Comparison of ENCODE assay signal across 8 cellular contexts in genomic region chr7:106176414-106177294, GRCh38.
DNase-seq lines count a peak whose midpoint lies in the region; ATAC-seq and TF ChIP-seq lines count a peak whose summit lies in the region.

No MANE protein-coding gene starts in this region.

- 13% methylated on average over 11 of the region's 11 CpGs for WGBS in smooth muscle cell (ENCODE audit: low lambda C conversion rate)

- H3K27me3 ChIP-seq in smooth muscle cell (ENCODE audit: low read depth) = no peaks in the 10 kb centered on the region

- ATAC-seq in GM21825 (IDR thresholded peaks at IDR 0.05; ENCODE audit: unreplicated experiment) = peak; percentile 45

- H3K36me3 ChIP-seq in smooth muscle cell (ENCODE audit: low read depth) = no peaks in the 10 kb centered on the region

- no peak overlapping the region for H2AFZ ChIP-seq in smooth muscle cell (ENCODE audit: low read depth)

- in situ Hi-C loops in astrocyte of the spinal cord (cut with HindIII; ENCODE audit: low sequenced_read_pairs) = no loop called here

- H3K4me1 ChIP-seq in smooth muscle cell (ENCODE audit: low read depth) = peaks cover 3% of the 10 kb centered on the region

- no peaks in the 10 kb centered on the region for H3K9me3 ChIP-seq in smooth muscle cell (replicated peaks; ENCODE audit: low read depth)

- DNase-seq in DMS 273 (lab: John Stamatoyannopoulos, UW; ENCODE audit: unreplicated experiment) (peak; percentile 93), NCI-H1417 (lab: John Stamatoyannopoulos, UW) (peak; percentile 78 to 89 (median 80)), T1000 (lab: John Stamatoyannopoulos, UW) (peak; percentile 61), astrocyte of the spinal cord (ENCODE audit: low read depth, low spot score) (peak; percentile 80), iPS DF 4.7 (ENCODE audit: extremely low read depth, low spot score) (peak; percentile 81), smooth muscle cell (lab: John Stamatoyannopoulos, UW; ENCODE audit: unreplicated experiment) (peak; percentile 52), NOMO-1 (lab: John Stamatoyannopoulos, UW; ENCODE audit: unreplicated experiment in 2 of 2) (no peak)

- H3K79me2 ChIP-seq in smooth muscle cell (ENCODE audit: low read depth) = no peaks in the 10 kb centered on the region

- H3K4me2 ChIP-seq in smooth muscle cell = no peak overlapping the region

- TF ChIP-seq CTCF in astrocyte of the spinal cord (IDR thresholded peaks at IDR 0.05; ENCODE audit: low read depth, low read length) (peak; percentile 97), smooth muscle cell (IDR thresholded peaks at IDR 0.05; ENCODE audit: borderline replicate concordance, insufficient read depth, poor library complexity, severe bottlenecking) (peak; percentile 95)

- no peak overlapping the region for H3K27ac ChIP-seq in smooth muscle cell (ENCODE audit: low read depth)

- no peak overlapping the region for H3K9ac ChIP-seq in smooth muscle cell (ENCODE audit: low read depth)

- no peaks in the 10 kb centered on the region for H3F3A ChIP-seq in smooth muscle cell (ENCODE audit: low read depth)

- H3K4me3 ChIP-seq in astrocyte of the spinal cord (ENCODE audit: low read depth, low read length) (no peak overlapping the region), smooth muscle cell (no peak overlapping the region)

- no peaks in the 10 kb centered on the region for H4K20me1 ChIP-seq in smooth muscle cell (ENCODE audit: low read depth)

Comparison
In these comparisons a context has a peak if more than half of its experiments do, and no peak if none do; other contexts are left out.
1. DNase-seq: peak in DMS 273 (single experiment), NCI-H1417 (3 of 3), T1000 (single experiment), astrocyte of the spinal cord (single experiment), iPS DF 4.7 (single experiment) and smooth muscle cell (single experiment); none in NOMO-1 (0 of 2).